Comparison of ENCODE assay signal across 1 cellular context in the genomic region with DNA sequence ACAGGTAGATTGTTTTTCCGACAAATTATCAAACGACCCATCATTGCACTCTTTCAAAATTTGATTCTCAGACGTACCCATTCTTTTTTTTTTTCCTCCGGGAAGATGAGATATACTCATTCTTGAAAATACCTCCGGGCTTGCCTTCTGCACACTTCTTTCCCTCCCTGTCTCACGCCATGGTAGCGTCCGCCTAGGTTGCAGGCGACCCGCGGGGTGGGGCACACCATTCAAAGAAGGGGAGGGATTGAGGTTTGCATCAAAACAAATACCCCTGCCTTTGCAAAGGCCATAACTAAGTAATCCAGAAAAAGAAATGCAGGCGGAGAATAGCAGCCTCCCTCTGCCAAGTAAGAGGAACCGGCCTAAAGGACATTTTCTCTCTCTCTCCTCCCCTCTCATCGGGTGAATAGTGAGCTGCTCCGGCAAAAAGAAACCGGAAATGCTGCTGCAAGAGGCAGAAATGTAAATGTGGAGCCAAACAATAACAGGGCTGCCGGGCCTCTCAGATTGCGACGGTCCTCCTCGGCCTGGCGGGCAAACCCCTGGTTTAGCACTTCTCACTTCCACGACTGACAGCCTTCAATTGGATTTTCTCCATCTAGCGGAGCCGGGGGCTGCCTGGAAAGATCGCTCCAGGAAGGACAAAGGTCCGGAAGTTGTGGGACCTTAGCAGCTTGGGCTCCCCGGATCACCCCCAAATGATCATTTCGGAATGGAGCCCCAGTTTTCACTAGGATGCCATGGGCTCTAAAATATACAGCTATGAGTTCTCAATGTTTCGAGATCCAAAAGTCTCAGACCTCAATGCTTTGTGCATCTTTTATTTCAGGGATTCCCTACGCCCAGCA.
TF ChIP-seq lines count a peak whose summit lies in the region.

No MANE protein-coding gene starts in this region.

TF ChIP-seq in HepG2, 621 proteins besides CTCF, POLR2A, EP300 and RAD21 (continued from another document and continues in another):
- TF ChIP-seq, protein P1, sequence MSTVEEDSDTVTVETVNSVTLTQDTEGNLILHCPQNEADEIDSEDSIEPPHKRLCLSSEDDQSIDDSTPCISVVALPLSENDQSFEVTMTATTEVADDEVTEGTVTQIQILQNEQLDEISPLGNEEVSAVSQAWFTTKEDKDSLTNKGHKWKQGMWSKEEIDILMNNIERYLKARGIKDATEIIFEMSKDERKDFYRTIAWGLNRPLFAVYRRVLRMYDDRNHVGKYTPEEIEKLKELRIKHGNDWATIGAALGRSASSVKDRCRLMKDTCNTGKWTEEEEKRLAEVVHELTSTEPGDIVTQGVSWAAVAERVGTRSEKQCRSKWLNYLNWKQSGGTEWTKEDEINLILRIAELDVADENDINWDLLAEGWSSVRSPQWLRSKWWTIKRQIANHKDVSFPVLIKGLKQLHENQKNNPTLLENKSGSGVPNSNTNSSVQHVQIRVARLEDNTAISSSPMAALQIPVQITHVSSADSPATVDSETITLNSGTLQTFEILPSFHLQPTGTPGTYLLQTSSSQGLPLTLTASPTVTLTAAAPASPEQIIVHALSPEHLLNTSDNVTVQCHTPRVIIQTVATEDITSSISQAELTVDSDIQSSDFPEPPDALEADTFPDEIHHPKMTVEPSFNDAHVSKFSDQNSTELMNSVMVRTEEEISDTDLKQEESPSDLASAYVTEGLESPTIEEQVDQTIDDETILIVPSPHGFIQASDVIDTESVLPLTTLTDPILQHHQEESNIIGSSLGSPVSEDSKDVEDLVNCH (CRISPR knock-in tag; IDR thresholded peaks at IDR 0.05), result peak; percentile 78; the same call in 1 of the 2 replicates
- TF ChIP-seq, protein P2, sequence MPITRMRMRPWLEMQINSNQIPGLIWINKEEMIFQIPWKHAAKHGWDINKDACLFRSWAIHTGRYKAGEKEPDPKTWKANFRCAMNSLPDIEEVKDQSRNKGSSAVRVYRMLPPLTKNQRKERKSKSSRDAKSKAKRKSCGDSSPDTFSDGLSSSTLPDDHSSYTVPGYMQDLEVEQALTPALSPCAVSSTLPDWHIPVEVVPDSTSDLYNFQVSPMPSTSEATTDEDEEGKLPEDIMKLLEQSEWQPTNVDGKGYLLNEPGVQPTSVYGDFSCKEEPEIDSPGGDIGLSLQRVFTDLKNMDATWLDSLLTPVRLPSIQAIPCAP (CRISPR knock-in tag; IDR thresholded peaks at IDR 0.05; ENCODE audit: low read depth), result no peak
- TF ChIP-seq, protein P3, sequence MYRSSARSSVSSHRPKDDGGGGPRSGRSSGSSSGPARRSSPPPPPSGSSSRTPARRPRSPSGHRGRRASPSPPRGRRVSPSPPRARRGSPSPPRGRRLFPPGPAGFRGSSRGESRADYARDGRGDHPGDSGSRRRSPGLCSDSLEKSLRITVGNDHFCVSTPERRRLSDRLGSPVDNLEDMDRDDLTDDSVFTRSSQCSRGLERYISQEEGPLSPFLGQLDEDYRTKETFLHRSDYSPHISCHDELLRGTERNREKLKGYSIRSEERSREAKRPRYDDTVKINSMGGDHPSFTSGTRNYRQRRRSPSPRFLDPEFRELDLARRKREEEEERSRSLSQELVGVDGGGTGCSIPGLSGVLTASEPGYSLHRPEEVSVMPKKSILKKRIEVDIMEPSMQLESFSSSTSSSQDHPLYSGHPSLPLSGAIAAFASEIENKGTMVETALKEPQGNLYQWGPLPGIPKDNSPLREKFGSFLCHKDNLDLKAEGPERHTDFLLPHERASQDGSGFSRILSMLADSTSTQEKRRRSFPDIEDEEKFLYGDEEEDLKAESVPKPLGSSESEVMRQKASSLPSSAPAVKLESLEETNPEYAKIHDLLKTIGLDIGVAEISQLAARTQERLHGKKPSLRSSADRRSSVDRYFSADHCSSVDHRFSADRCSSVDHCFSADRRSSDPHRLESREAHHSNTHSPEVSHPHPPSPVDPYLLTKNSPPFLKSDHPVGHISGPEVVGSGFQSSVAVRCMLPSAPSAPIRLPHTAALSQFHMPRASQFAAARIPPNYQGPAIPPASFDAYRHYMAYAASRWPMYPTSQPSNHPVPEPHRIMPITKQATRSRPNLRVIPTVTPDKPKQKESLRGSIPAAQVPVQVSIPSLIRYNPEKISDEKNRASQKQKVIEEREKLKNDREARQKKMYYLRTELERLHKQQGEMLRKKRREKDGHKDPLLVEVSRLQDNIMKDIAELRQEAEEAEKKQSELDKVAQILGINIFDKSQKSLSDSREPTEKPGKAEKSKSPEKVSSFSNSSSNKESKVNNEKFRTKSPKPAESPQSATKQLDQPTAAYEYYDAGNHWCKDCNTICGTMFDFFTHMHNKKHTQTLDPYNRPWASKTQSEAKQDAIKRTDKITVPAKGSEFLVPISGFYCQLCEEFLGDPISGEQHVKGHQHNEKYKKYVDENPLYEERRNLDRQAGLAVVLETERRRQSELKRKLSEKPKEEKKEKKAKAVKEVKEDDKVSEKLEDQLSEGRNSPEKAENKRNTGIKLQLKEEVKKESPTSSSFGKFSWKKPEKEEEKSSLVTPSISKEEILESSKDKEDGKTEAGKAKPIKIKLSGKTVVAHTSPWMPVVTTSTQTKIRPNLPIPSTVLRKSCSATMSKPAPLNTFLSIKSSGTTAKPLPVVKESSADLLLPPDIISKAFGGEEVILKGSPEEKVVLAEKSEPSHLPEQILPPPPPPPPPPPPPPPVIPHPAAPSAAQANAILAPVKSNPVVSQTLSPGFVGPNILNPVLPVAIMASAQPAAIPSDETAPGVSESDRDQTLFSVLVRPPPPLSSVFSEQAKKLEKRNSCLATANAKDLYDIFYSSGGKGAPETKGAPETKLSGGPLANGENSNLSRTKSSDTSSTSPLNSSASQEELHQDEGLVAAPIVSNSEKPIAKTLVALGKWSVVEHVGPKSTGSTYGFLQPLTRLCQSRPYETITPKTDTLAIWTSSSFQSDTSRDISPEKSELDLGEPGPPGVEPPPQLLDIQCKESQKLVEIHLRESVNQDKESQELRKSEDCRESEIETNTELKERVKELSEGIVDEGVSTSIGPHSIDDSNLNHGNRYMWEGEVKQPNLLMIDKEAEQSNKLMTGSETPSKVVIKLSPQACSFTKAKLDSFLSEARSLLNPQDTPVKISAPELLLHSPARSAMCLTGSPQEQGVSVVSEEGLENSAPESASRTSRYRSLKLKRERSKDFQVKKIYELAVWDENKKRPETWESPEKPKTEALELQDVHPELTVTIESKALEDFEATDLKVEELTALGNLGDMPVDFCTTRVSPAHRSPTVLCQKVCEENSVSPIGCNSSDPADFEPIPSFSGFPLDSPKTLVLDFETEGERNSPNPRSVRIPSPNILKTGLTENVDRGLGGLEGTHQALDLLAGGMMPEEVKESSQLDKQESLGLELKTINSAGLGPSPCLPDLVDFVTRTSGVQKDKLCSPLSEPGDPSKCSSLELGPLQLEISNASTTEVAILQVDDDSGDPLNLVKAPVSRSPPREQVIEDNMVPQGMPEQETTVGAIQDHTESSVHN (CRISPR knock-in tag; IDR thresholded peaks at IDR 0.05), result no peak
- TF ChIP-seq TEAD3 (CRISPR knock-in tag; optimal IDR thresholded peaks at IDR 0.05; ENCODE audit: borderline replicate concordance) (no peak), ZNF616 (CRISPR knock-in tag; IDR thresholded peaks at IDR 0.05; ENCODE audit: low read depth) (no peak), SMAD3 (CRISPR knock-in tag; IDR thresholded peaks at IDR 0.05) (no peak), ZNF557 (CRISPR knock-in tag; IDR thresholded peaks at IDR 0.05) (no peak), MTF2 (CRISPR knock-in tag; IDR thresholded peaks at IDR 0.05; ENCODE audit: borderline replicate concordance) (no peak), YY1 (IDR thresholded peaks at IDR 0.05; ENCODE audit: insufficient read depth, insufficient replicate concordance, low read depth, low read length) (peak; percentile 44), ATF7-NPFF (CRISPR knock-in tag; IDR thresholded peaks at IDR 0.05; ENCODE audit: low read depth) (no peak), ZNF501 (CRISPR knock-in tag; IDR thresholded peaks at IDR 0.05) (0 out of 2 replicates have a peak, but pooled peaks have one; percentile 9), RBAK (CRISPR knock-in tag; IDR thresholded peaks at IDR 0.05) (no peak), ZBTB8A (CRISPR knock-in tag; IDR thresholded peaks at IDR 0.05; ENCODE audit: borderline replicate concordance, low read depth) (no peak), SATB2 (CRISPR knock-in tag; IDR thresholded peaks at IDR 0.05) (0 out of 2 replicates have a peak, but pooled peaks have one; percentile 51), DNMT1 (CRISPR knock-in tag; IDR thresholded peaks at IDR 0.05) (no peak), PAX8 (CRISPR knock-in tag; IDR thresholded peaks at IDR 0.05; ENCODE audit: borderline replicate concordance) (0 out of 2 replicates have a peak, but pooled peaks have one; percentile 56), ZNF775 (CRISPR knock-in tag; IDR thresholded peaks at IDR 0.05; ENCODE audit: borderline replicate concordance) (peak; percentile 58; the same call in 1 of the 2 replicates), ZNF451 (CRISPR knock-in tag; IDR thresholded peaks at IDR 0.05) (no peak), KDM3A (CRISPR knock-in tag; IDR thresholded peaks at IDR 0.05; ENCODE audit: low read depth) (no peak), CEBPG (CRISPR knock-in tag; IDR thresholded peaks at IDR 0.05) (peak; percentile 10; the same call in 1 of the 2 replicates), NCOR1 (IDR thresholded peaks at IDR 0.05; ENCODE audit: borderline replicate concordance, low read length) (no peak; the same call in 1 of the 2 replicates), HMG20B (CRISPR knock-in tag; conservative IDR thresholded peaks at IDR 0.05) (no peak), ZSCAN12 (CRISPR knock-in tag; IDR thresholded peaks at IDR 0.05) (no peak), ZSCAN9 (CRISPR knock-in tag; IDR thresholded peaks at IDR 0.05; ENCODE audit: borderline replicate concordance) (no peak), ZNF510 (CRISPR knock-in tag; IDR thresholded peaks at IDR 0.05; ENCODE audit: low read depth) (0 out of 2 replicates have a peak, but pooled peaks have one; percentile 90), MAZ (IDR thresholded peaks at IDR 0.05; ENCODE audit: borderline replicate concordance, low read depth, low read length) (no peak), MAZ (CRISPR knock-in tag; IDR thresholded peaks at IDR 0.05; ENCODE audit: low read depth) (no peak), KDM5A (IDR thresholded peaks at IDR 0.05; ENCODE audit: borderline replicate concordance, low read length) (peak; percentile 61), RFX3 (CRISPR knock-in tag; IDR thresholded peaks at IDR 0.05) (no peak), POLR2G (IDR thresholded peaks at IDR 0.05; ENCODE audit: low read depth, low read length) (peak; percentile 78)
- TF ChIP-seq, protein P4, sequence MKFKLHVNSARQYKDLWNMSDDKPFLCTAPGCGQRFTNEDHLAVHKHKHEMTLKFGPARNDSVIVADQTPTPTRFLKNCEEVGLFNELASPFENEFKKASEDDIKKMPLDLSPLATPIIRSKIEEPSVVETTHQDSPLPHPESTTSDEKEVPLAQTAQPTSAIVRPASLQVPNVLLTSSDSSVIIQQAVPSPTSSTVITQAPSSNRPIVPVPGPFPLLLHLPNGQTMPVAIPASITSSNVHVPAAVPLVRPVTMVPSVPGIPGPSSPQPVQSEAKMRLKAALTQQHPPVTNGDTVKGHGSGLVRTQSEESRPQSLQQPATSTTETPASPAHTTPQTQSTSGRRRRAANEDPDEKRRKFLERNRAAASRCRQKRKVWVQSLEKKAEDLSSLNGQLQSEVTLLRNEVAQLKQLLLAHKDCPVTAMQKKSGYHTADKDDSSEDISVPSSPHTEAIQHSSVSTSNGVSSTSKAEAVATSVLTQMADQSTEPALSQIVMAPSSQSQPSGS (CRISPR knock-in tag; IDR thresholded peaks at IDR 0.05), result no peak
- TF ChIP-seq, protein P5, sequence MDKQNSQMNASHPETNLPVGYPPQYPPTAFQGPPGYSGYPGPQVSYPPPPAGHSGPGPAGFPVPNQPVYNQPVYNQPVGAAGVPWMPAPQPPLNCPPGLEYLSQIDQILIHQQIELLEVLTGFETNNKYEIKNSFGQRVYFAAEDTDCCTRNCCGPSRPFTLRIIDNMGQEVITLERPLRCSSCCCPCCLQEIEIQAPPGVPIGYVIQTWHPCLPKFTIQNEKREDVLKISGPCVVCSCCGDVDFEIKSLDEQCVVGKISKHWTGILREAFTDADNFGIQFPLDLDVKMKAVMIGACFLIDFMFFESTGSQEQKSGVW (CRISPR knock-in tag; IDR thresholded peaks at IDR 0.05; ENCODE audit: borderline replicate concordance), result no peak
- TF ChIP-seq, protein P6, sequence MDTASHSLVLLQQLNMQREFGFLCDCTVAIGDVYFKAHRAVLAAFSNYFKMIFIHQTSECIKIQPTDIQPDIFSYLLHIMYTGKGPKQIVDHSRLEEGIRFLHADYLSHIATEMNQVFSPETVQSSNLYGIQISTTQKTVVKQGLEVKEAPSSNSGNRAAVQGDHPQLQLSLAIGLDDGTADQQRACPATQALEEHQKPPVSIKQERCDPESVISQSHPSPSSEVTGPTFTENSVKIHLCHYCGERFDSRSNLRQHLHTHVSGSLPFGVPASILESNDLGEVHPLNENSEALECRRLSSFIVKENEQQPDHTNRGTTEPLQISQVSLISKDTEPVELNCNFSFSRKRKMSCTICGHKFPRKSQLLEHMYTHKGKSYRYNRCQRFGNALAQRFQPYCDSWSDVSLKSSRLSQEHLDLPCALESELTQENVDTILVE (CRISPR knock-in tag; IDR thresholded peaks at IDR 0.05), result no peak; the same call in 1 of the 2 replicates
- TF ChIP-seq, protein P7, sequence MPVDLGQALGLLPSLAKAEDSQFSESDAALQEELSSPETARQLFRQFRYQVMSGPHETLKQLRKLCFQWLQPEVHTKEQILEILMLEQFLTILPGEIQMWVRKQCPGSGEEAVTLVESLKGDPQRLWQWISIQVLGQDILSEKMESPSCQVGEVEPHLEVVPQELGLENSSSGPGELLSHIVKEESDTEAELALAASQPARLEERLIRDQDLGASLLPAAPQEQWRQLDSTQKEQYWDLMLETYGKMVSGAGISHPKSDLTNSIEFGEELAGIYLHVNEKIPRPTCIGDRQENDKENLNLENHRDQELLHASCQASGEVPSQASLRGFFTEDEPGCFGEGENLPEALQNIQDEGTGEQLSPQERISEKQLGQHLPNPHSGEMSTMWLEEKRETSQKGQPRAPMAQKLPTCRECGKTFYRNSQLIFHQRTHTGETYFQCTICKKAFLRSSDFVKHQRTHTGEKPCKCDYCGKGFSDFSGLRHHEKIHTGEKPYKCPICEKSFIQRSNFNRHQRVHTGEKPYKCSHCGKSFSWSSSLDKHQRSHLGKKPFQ (CRISPR knock-in tag; IDR thresholded peaks at IDR 0.05; ENCODE audit: insufficient replicate concordance), result peak; percentile 68
- TF ChIP-seq, protein P8, sequence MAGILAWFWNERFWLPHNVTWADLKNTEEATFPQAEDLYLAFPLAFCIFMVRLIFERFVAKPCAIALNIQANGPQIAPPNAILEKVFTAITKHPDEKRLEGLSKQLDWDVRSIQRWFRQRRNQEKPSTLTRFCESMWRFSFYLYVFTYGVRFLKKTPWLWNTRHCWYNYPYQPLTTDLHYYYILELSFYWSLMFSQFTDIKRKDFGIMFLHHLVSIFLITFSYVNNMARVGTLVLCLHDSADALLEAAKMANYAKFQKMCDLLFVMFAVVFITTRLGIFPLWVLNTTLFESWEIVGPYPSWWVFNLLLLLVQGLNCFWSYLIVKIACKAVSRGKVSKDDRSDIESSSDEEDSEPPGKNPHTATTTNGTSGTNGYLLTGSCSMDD (CRISPR knock-in tag; IDR thresholded peaks at IDR 0.05), result no peak
- TF ChIP-seq, protein P9, sequence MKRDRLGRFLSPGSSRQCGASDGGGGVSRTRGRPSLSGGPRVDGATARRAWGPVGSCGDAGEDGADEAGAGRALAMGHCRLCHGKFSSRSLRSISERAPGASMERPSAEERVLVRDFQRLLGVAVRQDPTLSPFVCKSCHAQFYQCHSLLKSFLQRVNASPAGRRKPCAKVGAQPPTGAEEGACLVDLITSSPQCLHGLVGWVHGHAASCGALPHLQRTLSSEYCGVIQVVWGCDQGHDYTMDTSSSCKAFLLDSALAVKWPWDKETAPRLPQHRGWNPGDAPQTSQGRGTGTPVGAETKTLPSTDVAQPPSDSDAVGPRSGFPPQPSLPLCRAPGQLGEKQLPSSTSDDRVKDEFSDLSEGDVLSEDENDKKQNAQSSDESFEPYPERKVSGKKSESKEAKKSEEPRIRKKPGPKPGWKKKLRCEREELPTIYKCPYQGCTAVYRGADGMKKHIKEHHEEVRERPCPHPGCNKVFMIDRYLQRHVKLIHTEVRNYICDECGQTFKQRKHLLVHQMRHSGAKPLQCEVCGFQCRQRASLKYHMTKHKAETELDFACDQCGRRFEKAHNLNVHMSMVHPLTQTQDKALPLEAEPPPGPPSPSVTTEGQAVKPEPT (CRISPR knock-in tag; IDR thresholded peaks at IDR 0.05; ENCODE audit: low read depth), result no peak; the same call in 1 of the 2 replicates
